In the genomic region with DNA sequence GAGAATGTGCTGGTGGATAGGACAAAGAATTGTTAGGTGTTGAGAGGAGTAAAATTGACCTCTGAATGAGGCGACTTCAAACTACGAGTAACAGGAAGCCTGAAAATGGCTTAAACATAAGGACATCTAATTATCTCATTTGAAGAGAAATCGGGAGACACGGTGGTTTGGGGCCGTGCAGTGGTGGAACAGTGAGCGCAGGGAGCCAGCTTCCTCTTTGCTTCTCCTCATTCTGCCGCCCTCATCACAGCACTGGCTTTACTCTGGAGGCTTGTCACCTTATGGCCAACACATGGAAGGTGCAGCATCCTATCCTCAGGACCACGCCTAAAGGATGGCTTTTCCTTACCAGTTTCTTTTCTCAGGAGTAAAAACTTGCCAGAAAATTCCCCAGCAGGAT, we compare ENCODE assay signal across 8 cellular contexts.
"Had no signal": no experiment of that assay in that cellular context is flagged by ENCODE, and none has a peak within 500 bp of the region (broad histone marks: within the 10 kb centered on the region; RNA-seq: fewer than 3 reads in every experiment).

No MANE protein-coding gene starts in this region.

- H3K36me3 ChIP-seq: HAP-1 had no signal

- H3K9me3 Mint-ChIP-seq: HFFc6, IgD-negative memory B cell had no signal

- H3K9ac ChIP-seq: GM23248 had no signal

- H3K27ac Mint-ChIP-seq: HFFc6, IgD-negative memory B cell had no signal

- H3K4me3 Mint-ChIP-seq: HFFc6, IgD-negative memory B cell had no signal

- H3K27ac ChIP-seq: GM23248, HL-60 had no signal

- H3K27me3 Mint-ChIP-seq: IgD-negative memory B cell had no signal

- DNase-seq: GM23248, HFFc6, KG1 had no signal

- H3K4me3 ChIP-seq: GM23248, HAP-1 had no signal

- H3K9me3 ChIP-seq: HAP-1 had no signal

- H2AFZ ChIP-seq: GM23248 had no signal

- ATAC-seq: HCT116, HepG2 had no signal
